Comparison of ENCODE assay signal across 8 cellular contexts in the genomic region with DNA sequence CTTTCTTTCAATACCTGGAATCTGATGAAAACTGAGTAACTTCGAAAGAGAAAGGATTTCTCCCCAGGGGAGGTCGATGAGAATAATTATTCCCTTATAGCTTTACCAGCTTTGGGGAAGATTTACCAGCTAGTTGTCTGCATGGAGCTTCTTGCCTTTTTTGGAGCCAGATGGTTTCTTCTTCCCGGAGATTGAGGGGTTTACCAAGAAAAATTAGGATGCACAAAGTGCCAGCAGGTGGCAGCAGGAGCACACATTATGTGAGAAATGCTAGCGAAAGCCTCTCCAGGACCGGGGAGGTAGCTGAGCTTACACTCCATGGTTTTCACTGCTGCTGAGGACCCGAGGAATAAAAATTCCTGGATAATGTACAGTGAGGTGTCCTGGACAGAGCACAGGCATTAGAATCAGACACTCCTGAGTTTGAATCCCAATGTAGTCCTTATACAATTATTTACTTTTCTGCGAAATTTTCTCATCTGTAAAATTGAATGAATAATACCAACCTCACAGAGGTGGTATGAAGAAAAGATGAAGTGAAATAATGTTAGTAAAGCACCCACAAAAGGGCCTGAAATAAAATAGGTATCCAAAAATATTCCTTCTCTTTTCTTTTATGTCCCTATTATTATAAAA. TPM values are rescaled to one million over a fixed set of nuclear protein-coding genes. Genes with fewer than 3 reads are reported as not detected.
DNase-seq lines count a peak whose midpoint lies in the region; ATAC-seq, FAIRE-seq and TF ChIP-seq lines count a peak whose summit lies in the region.

No MANE protein-coding gene starts in this region.

- no peaks in the 10 kb centered on the region for H3K9me3 Mint-ChIP-seq in activated naive CD8-positive, alpha-beta T cell treated with anti-CD3 and anti-CD28 coated beads, Interleukin-2, amount 10 ng/mL, durations not matched to agents 7 days and 5 days

- H3K27me3 ChIP-seq in GM06990 (replicated peaks; ENCODE audit: control insufficient read depth, insufficient read depth, low read length) (no peaks in the 10 kb centered on the region; the same call in 1 of the 2 replicates), SK-N-SH (ENCODE audit: insufficient read depth) (no peaks in the 10 kb centered on the region), cardiac muscle cell (no peaks in the 10 kb centered on the region), prostate gland (replicated peaks; ENCODE audit: insufficient read depth) (no peaks in the 10 kb centered on the region)

- peaks cover 3% of the 10 kb centered on the region for H3K4me1 Mint-ChIP-seq in activated naive CD8-positive, alpha-beta T cell treated with anti-CD3 and anti-CD28 coated beads, Interleukin-2, amount 10 ng/mL, durations not matched to agents 7 days and 5 days

- no peaks in the 10 kb centered on the region for H3K36me3 Mint-ChIP-seq in activated naive CD8-positive, alpha-beta T cell treated with anti-CD3 and anti-CD28 coated beads, Interleukin-2, amount 10 ng/mL, durations not matched to agents 7 days and 5 days

- H2AFZ ChIP-seq in SK-N-SH (ENCODE audit: low read depth), result peak overlapping the region; percentile 28

- no peak overlapping the region for H3K4me3 Mint-ChIP-seq in activated naive CD8-positive, alpha-beta T cell treated with anti-CD3 and anti-CD28 coated beads, Interleukin-2, amount 10 ng/mL, durations not matched to agents 7 days and 5 days

- DNase-seq in GM06990 (ENCODE audit: extremely low read depth, insufficient read length), result no peak
- DNase-seq in NCI-H1092 treated with DMSO at 0.1 percent for 48 hours (lab: John Stamatoyannopoulos, UW), result peak; percentile 92
- DNase-seq in SK-N-SH, result peak; percentile 70
- DNase-seq in activated naive CD8-positive, alpha-beta T cell treated with anti-CD3 and anti-CD28 coated beads, Interleukin-2, amount 10 ng/mL, durations not matched to agents 7 days and 5 days, result peak; percentile 71
- DNase-seq in cardiac muscle cell (ENCODE audit: low read depth in 1 of 2, low spot score in 1 of 2), result peak; percentile 91 to 92
- peak; percentile 83 for DNase-seq in prostate gland (ENCODE audit: low spot score)
- peak; percentile 76 for DNase-seq in urothelium cell line (ENCODE audit: low spot score)

- H3K27ac Mint-ChIP-seq in activated naive CD8-positive, alpha-beta T cell treated with anti-CD3 and anti-CD28 coated beads, Interleukin-2, amount 10 ng/mL, durations not matched to agents 7 days and 5 days, result no peak overlapping the region

- H3K4me1 ChIP-seq in SK-N-SH (ENCODE audit: control insufficient read depth in 1 of 2, insufficient read depth in 2 of 2, low read depth in 1 of 2, low read length in 1 of 2), result peaks cover 10 to 16% of the 10 kb centered on the region in 2 experiments; a peak in 3 of 4 replicates
- peaks cover 3% of the 10 kb centered on the region for H3K4me1 ChIP-seq in cardiac muscle cell (ENCODE audit: low read depth)
- H3K4me1 ChIP-seq in prostate gland (replicated peaks), result no peaks in the 10 kb centered on the region

- H3K9me2 ChIP-seq in SK-N-SH, result no peaks in the 10 kb centered on the region

- peak; percentile 99 for TF ChIP-seq RAD21 in SK-N-SH (IDR thresholded peaks at IDR 0.05; ENCODE audit: low read length)

- no peaks in the 10 kb centered on the region for H3K79me2 ChIP-seq in SK-N-SH (ENCODE audit: insufficient read depth)

- H3K9ac ChIP-seq in SK-N-SH, result no peak overlapping the region

- H3K4me3 ChIP-seq in GM06990 (replicated peaks; ENCODE audit: low read depth, low read length) (no peak overlapping the region), SK-N-SH (ENCODE audit: low read depth in 2 of 2, low read length in 1 of 2) (peak overlapping the region in 1 of 2 experiments; percentile 34; a peak in 1 of 4 replicates), cardiac muscle cell (no peak overlapping the region), prostate gland (no peak overlapping the region)

- ATAC-seq in activated naive CD8-positive, alpha-beta T cell treated with anti-CD3 and anti-CD28 coated beads, Interleukin-2, amount 10 ng/mL, durations not matched to agents 7 days and 5 days (ENCODE audit: low read depth), result no peak
- ATAC-seq in HG02840 (IDR thresholded peaks at IDR 0.05; ENCODE audit: low FRiP score, unreplicated experiment), result no peak

- CTCF ChIA-PET in SK-N-SH (lab: Yijun Ruan, JAX), result interaction anchor here (0.6 to 7.7 kb wide), 94 partner anchors 10 to 948 kb away, joined by 3 to 139 read pairs (median 4); a partner anchor contains a TSS

- intact Hi-C loops in prostate gland (cut with DNase I), result loop anchor here (2.0 to 5.0 kb wide), 3 partner anchors 44 to 563 kb away; a partner anchor contains a TSS

- TF ChIP-seq POLR2A in prostate gland (IDR thresholded peaks at IDR 0.05), result no peak

- H3K27me3 Mint-ChIP-seq in activated naive CD8-positive, alpha-beta T cell treated with anti-CD3 and anti-CD28 coated beads, Interleukin-2, amount 10 ng/mL, durations not matched to agents 7 days and 5 days, result peaks cover 8% of the 10 kb centered on the region

- no peak for FAIRE-seq in urothelium cell line (lab: Jason Lieb, UNC)

- H3K27ac ChIP-seq in SK-N-SH (ENCODE audit: low read depth in 2 of 2, low read length in 1 of 2) (no peak overlapping the region; a peak in 1 of 4 replicates), cardiac muscle cell (no peak overlapping the region), prostate gland (no peak overlapping the region)

- H3F3A ChIP-seq in SK-N-SH (replicated peaks; ENCODE audit: insufficient read depth), result no peaks in the 10 kb centered on the region

- 14% methylated on average over 7 of the region's 7 CpGs for WGBS in SK-N-SH (ENCODE audit: low lambda C conversion rate)
- 10% methylated on average over 7 of the region's 7 CpGs for WGBS in prostate gland

- TF ChIP-seq CTCF in GM06990 (IDR thresholded peaks at IDR 0.05; ENCODE audit: insufficient read depth, low read length, poor library complexity, severe bottlenecking) (peak; percentile 72), SK-N-SH (IDR thresholded peaks at IDR 0.05) (peak; percentile 85), cardiac muscle cell (IDR thresholded peaks at IDR 0.05; ENCODE audit: low read depth, low read length) (peak; percentile 72), prostate gland (IDR thresholded peaks at IDR 0.05) (peak; percentile 41 to 90 (median 82))

- peak overlapping the region; percentile 1; the same call in 1 of the 2 replicates for H3K4me2 ChIP-seq in SK-N-SH

- H3K36me3 ChIP-seq in GM06990 (ENCODE audit: control insufficient read depth, insufficient read depth, low read length) (no peaks in the 10 kb centered on the region), SK-N-SH (replicated peaks in 1 of 2; ENCODE audit: control insufficient read depth in 1 of 2, insufficient read depth in 2 of 2, low read length in 1 of 2) (no peaks in the 10 kb centered on the region), cardiac muscle cell (no peaks in the 10 kb centered on the region), prostate gland (no peaks in the 10 kb centered on the region)

- H4K20me1 ChIP-seq in SK-N-SH (ENCODE audit: insufficient read depth), result no peaks in the 10 kb centered on the region

- TF ChIP-seq EP300 in SK-N-SH (IDR thresholded peaks at IDR 0.05; ENCODE audit: borderline replicate concordance in 1 of 2, low read depth in 1 of 2, low read length in 1 of 2), result no peak

- POLR2A ChIA-PET in SK-N-SH (lab: Yijun Ruan, JAX), result interaction anchor here (0.7 to 1.3 kb wide), 2 partner anchors 12 to 46 kb away, joined by 3 to 5 read pairs; a partner anchor contains a TSS
- POLR2A ChIA-PET in activated naive CD8-positive, alpha-beta T cell treated with anti-CD3 and anti-CD28 coated beads, Interleukin-2, amount 10 ng/mL, durations not matched to agents 7 days and 5 days (lab: Charles Lee), result no interaction called here

- H3K9me3 ChIP-seq in SK-N-SH, result no peaks in the 10 kb centered on the region
- no peaks in the 10 kb centered on the region for H3K9me3 ChIP-seq in cardiac muscle cell (ENCODE audit: low read depth)
- H3K9me3 ChIP-seq in prostate gland, result no peaks in the 10 kb centered on the region

TF ChIP-seq in SK-N-SH, 30 proteins besides CTCF, POLR2A, EP300 and RAD21:
- TF ChIP-seq SMC3 (IDR thresholded peaks at IDR 0.05; ENCODE audit: low read depth, low read length) (peak; percentile 96), GABPA (IDR thresholded peaks at IDR 0.05; ENCODE audit: low read depth) (no peak), RFX5 (IDR thresholded peaks at IDR 0.05; ENCODE audit: low read length) (peak; percentile 55; the same call in 1 of the 2 replicates)
- TF ChIP-seq, protein P1, sequence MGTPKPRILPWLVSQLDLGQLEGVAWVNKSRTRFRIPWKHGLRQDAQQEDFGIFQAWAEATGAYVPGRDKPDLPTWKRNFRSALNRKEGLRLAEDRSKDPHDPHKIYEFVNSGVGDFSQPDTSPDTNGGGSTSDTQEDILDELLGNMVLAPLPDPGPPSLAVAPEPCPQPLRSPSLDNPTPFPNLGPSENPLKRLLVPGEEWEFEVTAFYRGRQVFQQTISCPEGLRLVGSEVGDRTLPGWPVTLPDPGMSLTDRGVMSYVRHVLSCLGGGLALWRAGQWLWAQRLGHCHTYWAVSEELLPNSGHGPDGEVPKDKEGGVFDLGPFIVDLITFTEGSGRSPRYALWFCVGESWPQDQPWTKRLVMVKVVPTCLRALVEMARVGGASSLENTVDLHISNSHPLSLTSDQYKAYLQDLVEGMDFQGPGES (IDR thresholded peaks at IDR 0.05; ENCODE audit: low read depth, low read length), result 0 out of 2 replicates have a peak, but pooled peaks have one; percentile 5
TF ChIP-seq in SK-N-SH: peak in this region for 3.

RNA-seq across cellular contexts. Expression of a gene that starts 46.0 kb away (rescaled TPM):
- polyA plus RNA-seq in SK-N-SH (2012; rRNA removed) (27.6 and 31.6 TPM in 2 replicates), cardiac muscle cell (24.2 and 26.4 TPM in 2 replicates)
- polyA plus RNA-seq in SK-N-SH (2012; cell fraction: cytosol; rRNA removed), result 32.5 and 35.2 TPM in 2 replicates
- polyA plus RNA-seq in SK-N-SH (2012; cell fraction: nucleus; rRNA removed), result 14.6 and 24.9 TPM in 2 replicates
- under 1 TPM; 0.61 to 0.65 TPM for total RNA-seq in activated naive CD8-positive, alpha-beta T cell treated with anti-CD3 and anti-CD28 coated beads, Interleukin-2, amount 10 ng/mL, durations not matched to agents 7 days and 5 days
- total RNA-seq in cardiac muscle cell (13.0 and 14.9 TPM in 2 replicates), prostate gland (10 to 100 TPM; 38.4 to 55.1 TPM)
